In the genomic region with DNA sequence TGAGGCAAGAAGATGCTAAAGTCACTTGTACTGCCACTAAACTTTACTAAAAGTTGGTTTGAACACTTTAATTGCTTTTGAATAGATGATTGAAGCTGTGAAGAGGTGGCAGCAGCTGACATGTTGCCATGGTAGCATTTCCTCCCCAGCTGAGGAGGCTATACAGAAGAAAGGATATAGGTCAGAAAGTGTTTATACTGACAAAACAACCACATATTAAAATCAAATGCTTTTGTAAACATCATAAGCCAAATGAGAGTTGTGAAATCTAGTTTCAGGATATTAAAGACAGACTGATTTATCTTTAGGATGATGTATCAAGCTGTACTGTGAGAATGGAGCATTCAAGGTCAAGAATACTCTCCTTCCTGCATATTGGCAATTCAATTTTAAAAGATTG, we compare ENCODE assay signal across 1 cellular context.
TF ChIP-seq lines count a peak whose summit lies in the region.

No MANE protein-coding gene starts in this region.

TF ChIP-seq in HepG2, 621 proteins besides CTCF, POLR2A, EP300 and RAD21:
- TF ChIP-seq SIX1 (CRISPR knock-in tag; IDR thresholded peaks at IDR 0.05; ENCODE audit: borderline replicate concordance) = no peak
- TF ChIP-seq XBP1 (CRISPR knock-in tag; IDR thresholded peaks at IDR 0.05) = no peak
- TF ChIP-seq MBD4 (IDR thresholded peaks at IDR 0.05; ENCODE audit: borderline replicate concordance, low read length) = no peak
- no peak for TF ChIP-seq DNMT3B (CRISPR knock-in tag; conservative IDR thresholded peaks at IDR 0.05)
- no peak for TF ChIP-seq EZH2 (conservative IDR thresholded peaks at IDR 0.05; ENCODE audit: low read depth, low read length)
- TF ChIP-seq SOX6 (IDR thresholded peaks at IDR 0.05) = no peak
- TF ChIP-seq SOX6 (CRISPR knock-in tag; IDR thresholded peaks at IDR 0.05) = no peak
- no peak for TF ChIP-seq MTA1 (CRISPR knock-in tag; IDR thresholded peaks at IDR 0.05; ENCODE audit: borderline replicate concordance)
- TF ChIP-seq SP5 (CRISPR knock-in tag; IDR thresholded peaks at IDR 0.05; ENCODE audit: borderline replicate concordance, low read depth) = no peak
- TF ChIP-seq, protein P1, sequence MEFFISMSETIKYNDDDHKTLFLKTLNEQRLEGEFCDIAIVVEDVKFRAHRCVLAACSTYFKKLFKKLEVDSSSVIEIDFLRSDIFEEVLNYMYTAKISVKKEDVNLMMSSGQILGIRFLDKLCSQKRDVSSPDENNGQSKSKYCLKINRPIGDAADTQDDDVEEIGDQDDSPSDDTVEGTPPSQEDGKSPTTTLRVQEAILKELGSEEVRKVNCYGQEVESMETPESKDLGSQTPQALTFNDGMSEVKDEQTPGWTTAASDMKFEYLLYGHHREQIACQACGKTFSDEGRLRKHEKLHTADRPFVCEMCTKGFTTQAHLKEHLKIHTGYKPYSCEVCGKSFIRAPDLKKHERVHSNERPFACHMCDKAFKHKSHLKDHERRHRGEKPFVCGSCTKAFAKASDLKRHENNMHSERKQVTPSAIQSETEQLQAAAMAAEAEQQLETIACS (CRISPR knock-in tag; IDR thresholded peaks at IDR 0.05) = no peak
- no peak for TF ChIP-seq NR3C1 (CRISPR knock-in tag; IDR thresholded peaks at IDR 0.05)
- no peak for TF ChIP-seq ZNF607 (CRISPR knock-in tag; IDR thresholded peaks at IDR 0.05; ENCODE audit: borderline replicate concordance)
